Comparison of ENCODE assay signal across 10 cellular contexts in genomic region chr16:14405611-14406537, GRCh38.
DNase-seq lines count a peak whose midpoint lies in the region; ATAC-seq and TF ChIP-seq lines count a peak whose summit lies in the region.
"Had no signal": no experiment of that assay in that cellular context is flagged by ENCODE, and none has a peak within 500 bp of the region (broad histone marks: within the 10 kb centered on the region; RNA-seq: fewer than 3 reads in every experiment).

No MANE protein-coding gene starts in this region.

- no peak overlapping the region for H2BK12ac ChIP-seq in mesenchymal stem cell (ENCODE audit: low read length in 2 of 2)

- H3K36me3 Mint-ChIP-seq in naive thymus-derived CD4-positive, alpha-beta T cell: no peaks in the 10 kb centered on the region

- POLR2A ChIA-PET in naive thymus-derived CD4-positive, alpha-beta T cell (lab: Charles Lee): no interaction called here

- no peaks in the 10 kb centered on the region for H3K9me3 Mint-ChIP-seq in naive thymus-derived CD4-positive, alpha-beta T cell
- H3K9me3 Mint-ChIP-seq: nephron had no signal

- no peak overlapping the region for H2BK15ac ChIP-seq in mesenchymal stem cell (ENCODE audit: low read depth, poor library complexity, severe bottlenecking)

- WGBS in mesenchymal stem cell: 54% methylated on average over 43 of the region's 43 CpGs

- H3K4me1 ChIP-seq in naive thymus-derived CD4-positive, alpha-beta T cell (ENCODE audit: control insufficient read depth in 2 of 2, insufficient read depth in 2 of 2, low read length in 2 of 2): no peaks in the 10 kb centered on the region
- peaks cover 3% of the 10 kb centered on the region for H3K4me1 ChIP-seq in mesenchymal stem cell (ENCODE audit: control insufficient read depth, insufficient read depth, low read depth, low read length)

- peak overlapping the region in 3 of 9 donors; percentile 26 to 55 (median 43) for H3K27ac Mint-ChIP-seq in naive thymus-derived CD4-positive, alpha-beta T cell
- H3K27ac Mint-ChIP-seq: nephron had no signal

- H3K36me3 ChIP-seq in naive thymus-derived CD4-positive, alpha-beta T cell (ENCODE audit: control insufficient read depth in 2 of 3, insufficient read depth in 3 of 3, low read length in 3 of 3): no peaks in the 10 kb centered on the region
- no peaks in the 10 kb centered on the region for H3K36me3 ChIP-seq in mesenchymal stem cell (ENCODE audit: control insufficient read depth in 1 of 2, insufficient read depth in 2 of 2, low read depth in 1 of 2, low read length in 2 of 2)
- H3K36me3 ChIP-seq: adrenal gland had no signal

- no peak overlapping the region for H3K4me3 Mint-ChIP-seq in naive thymus-derived CD4-positive, alpha-beta T cell
- H3K4me3 Mint-ChIP-seq: nephron had no signal

- H3K4ac ChIP-seq in mesenchymal stem cell (ENCODE audit: low read depth in 1 of 2, low read length in 2 of 2): no peak overlapping the region

- CTCF ChIA-PET in naive thymus-derived CD4-positive, alpha-beta T cell (lab: Charles Lee): interaction anchor here (0.6 kb wide), 1 partner anchor 143 kb away, joined by 3 read pairs; no protein-coding TSS in a partner anchor

- intact Hi-C loops in naive thymus-derived CD4-positive, alpha-beta T cell (cut with micrococcal nuclease): no loop called here

- no peak overlapping the region for H4K91ac ChIP-seq in mesenchymal stem cell (ENCODE audit: low read length)

- H3K79me1 ChIP-seq in mesenchymal stem cell (replicated peaks; ENCODE audit: low read length, poor library complexity, severe bottlenecking): no peaks in the 10 kb centered on the region

- no peak overlapping the region for H3K4me2 ChIP-seq in mesenchymal stem cell (ENCODE audit: low read length, poor library complexity, severe bottlenecking)

- no peak overlapping the region for H2AFZ ChIP-seq in mesenchymal stem cell (ENCODE audit: low read depth, low read length)

- H2BK5ac ChIP-seq in mesenchymal stem cell (ENCODE audit: low read depth, low read length, poor library complexity, severe bottlenecking): no peak overlapping the region

- H2AK5ac ChIP-seq in mesenchymal stem cell (ENCODE audit: low read length, severe bottlenecking): no peak overlapping the region

- no peak for TF ChIP-seq CTCF in foreskin fibroblast (IDR thresholded peaks at IDR 0.05; ENCODE audit: low read depth, low read length)

- H2BK120ac ChIP-seq in mesenchymal stem cell (ENCODE audit: low read depth, low read length): no peak overlapping the region

- H3K4me1 Mint-ChIP-seq in naive thymus-derived CD4-positive, alpha-beta T cell: peaks cover 0 to 9% (median 2%) of the 10 kb centered on the region in 7 donors

- H3K23ac ChIP-seq in mesenchymal stem cell (ENCODE audit: low read length in 2 of 2): no peak overlapping the region

- H3K27me3 Mint-ChIP-seq in naive thymus-derived CD4-positive, alpha-beta T cell: peaks cover 0 to 3% (median 0%) of the 10 kb centered on the region in 5 donors

- H3K27ac ChIP-seq in naive thymus-derived CD4-positive, alpha-beta T cell (ENCODE audit: low read depth, low read length): no peak overlapping the region
- no peak overlapping the region for H3K27ac ChIP-seq in mesenchymal stem cell (ENCODE audit: low read length, poor library complexity, severe bottlenecking)
- H3K27ac ChIP-seq: adrenal gland had no signal

- no peak overlapping the region for H3K18ac ChIP-seq in mesenchymal stem cell (ENCODE audit: low read depth in 1 of 2, low read length in 2 of 2)

- peak; percentile 29 for DNase-seq in ELR (ENCODE audit: low read depth)
- peak; percentile 33 for DNase-seq in activated T-cell treated with anti-CD3 and anti-CD28 coated beads for 48 hours (ENCODE audit: low read depth)
- peak in 3 of 9 donors; percentile 5 to 35 (median 11) for DNase-seq in naive thymus-derived CD4-positive, alpha-beta T cell
- DNase-seq in foreskin fibroblast: no peak
- DNase-seq in NCI-H446 treated with DMSO at 0.1 percent for 48 hours (lab: John Stamatoyannopoulos, UW): no peak
- no peak for DNase-seq in mesenchymal stem cell

- H3K9ac ChIP-seq in mesenchymal stem cell (ENCODE audit: low read length): no peak overlapping the region

- H3K14ac ChIP-seq in mesenchymal stem cell (ENCODE audit: low read length in 2 of 2): no peak overlapping the region

- ATAC-seq in GM19452 (IDR thresholded peaks at IDR 0.05; ENCODE audit: unreplicated experiment) (peak; percentile 91), HG03196 (IDR thresholded peaks at IDR 0.05; ENCODE audit: unreplicated experiment) (peak; percentile 76)
- peak; percentile 59 for ATAC-seq in naive thymus-derived CD4-positive, alpha-beta T cell

- H4K8ac ChIP-seq in mesenchymal stem cell (ENCODE audit: low read length): no peak overlapping the region

- H3K9me3 ChIP-seq in naive thymus-derived CD4-positive, alpha-beta T cell (ENCODE audit: control insufficient read depth in 2 of 3, low read length in 3 of 3): no peaks in the 10 kb centered on the region
- no peaks in the 10 kb centered on the region for H3K9me3 ChIP-seq in mesenchymal stem cell (ENCODE audit: control insufficient read depth, low read length)
- H3K9me3 ChIP-seq: adrenal gland had no signal

- H3K4me3 ChIP-seq in naive thymus-derived CD4-positive, alpha-beta T cell (ENCODE audit: low read length): no peak overlapping the region
- H3K4me3 ChIP-seq in foreskin fibroblast (ENCODE audit: low read depth in 1 of 2, low read length in 2 of 2) (no peak overlapping the region), mesenchymal stem cell (ENCODE audit: insufficient read depth in 1 of 2, low read depth in 1 of 2, low read length in 2 of 2) (no peak overlapping the region)
- H3K4me3 ChIP-seq: adrenal gland had no signal

- no peaks in the 10 kb centered on the region for H3K27me3 ChIP-seq in naive thymus-derived CD4-positive, alpha-beta T cell (ENCODE audit: control insufficient read depth in 2 of 2, insufficient read depth in 2 of 2, low read length in 2 of 2)
- no peaks in the 10 kb centered on the region for H3K27me3 ChIP-seq in mesenchymal stem cell (ENCODE audit: control insufficient read depth in 1 of 2, insufficient read depth in 1 of 2, low read length in 2 of 2)
- H3K27me3 ChIP-seq: adrenal gland had no signal

Comparison
In these comparisons a context has a peak if more than half of its experiments do, and no peak if none do; other contexts are left out.
1. DNase-seq: peak in ELR (single experiment) and activated T-cell treated with anti-CD3 and anti-CD28 coated beads for 48 hours (single experiment); none in foreskin fibroblast (0 of 2), NCI-H446 treated with DMSO at 0.1 percent for 48 hours (single experiment) and mesenchymal stem cell (single experiment).
2. Peak in every context shown above with its lines, with median percentiles within 50 percentile points of each other: ATAC-seq.